1 cellular context compared by ENCODE assay signal in genomic region chr1:220094016-220094911, GRCh38.
A peak's percentile ranks its signal among the peaks of the same experiment; 100 is the strongest.
TF ChIP-seq lines count a peak whose summit lies in the region.

Gene IARS2, plus strand, starts transcription at chr1:220094132. Its CDS starts 85 bp downstream, at chr1:220094217.

TF ChIP-seq in HepG2, 621 proteins besides CTCF, POLR2A, EP300 and RAD21 (continued from another document and continues in another):
- TF ChIP-seq ZBTB40 (IDR thresholded peaks at IDR 0.05), result no peak
- no peak; the same call in 1 of the 2 replicates for TF ChIP-seq ZBTB40 (CRISPR knock-in tag; IDR thresholded peaks at IDR 0.05)
- TF ChIP-seq KLF13 (CRISPR knock-in tag; IDR thresholded peaks at IDR 0.05), result no peak
- peak; percentile 44; the same call in 1 of the 2 replicates for TF ChIP-seq ZNF503 (CRISPR knock-in tag; IDR thresholded peaks at IDR 0.05)
- TF ChIP-seq SMYD3 (CRISPR knock-in tag; IDR thresholded peaks at IDR 0.05), result no peak
- TF ChIP-seq ZNF703 (CRISPR knock-in tag; IDR thresholded peaks at IDR 0.05; ENCODE audit: borderline replicate concordance), result peak; percentile 72; the same call in 1 of the 2 replicates
- no peak for TF ChIP-seq ZNF550 (CRISPR knock-in tag; IDR thresholded peaks at IDR 0.05; ENCODE audit: borderline replicate concordance)
- TF ChIP-seq, protein P1, sequence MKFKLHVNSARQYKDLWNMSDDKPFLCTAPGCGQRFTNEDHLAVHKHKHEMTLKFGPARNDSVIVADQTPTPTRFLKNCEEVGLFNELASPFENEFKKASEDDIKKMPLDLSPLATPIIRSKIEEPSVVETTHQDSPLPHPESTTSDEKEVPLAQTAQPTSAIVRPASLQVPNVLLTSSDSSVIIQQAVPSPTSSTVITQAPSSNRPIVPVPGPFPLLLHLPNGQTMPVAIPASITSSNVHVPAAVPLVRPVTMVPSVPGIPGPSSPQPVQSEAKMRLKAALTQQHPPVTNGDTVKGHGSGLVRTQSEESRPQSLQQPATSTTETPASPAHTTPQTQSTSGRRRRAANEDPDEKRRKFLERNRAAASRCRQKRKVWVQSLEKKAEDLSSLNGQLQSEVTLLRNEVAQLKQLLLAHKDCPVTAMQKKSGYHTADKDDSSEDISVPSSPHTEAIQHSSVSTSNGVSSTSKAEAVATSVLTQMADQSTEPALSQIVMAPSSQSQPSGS (CRISPR knock-in tag; IDR thresholded peaks at IDR 0.05), result 0 out of 2 replicates have a peak, but pooled peaks have one; percentile 8
- TF ChIP-seq, protein P2, sequence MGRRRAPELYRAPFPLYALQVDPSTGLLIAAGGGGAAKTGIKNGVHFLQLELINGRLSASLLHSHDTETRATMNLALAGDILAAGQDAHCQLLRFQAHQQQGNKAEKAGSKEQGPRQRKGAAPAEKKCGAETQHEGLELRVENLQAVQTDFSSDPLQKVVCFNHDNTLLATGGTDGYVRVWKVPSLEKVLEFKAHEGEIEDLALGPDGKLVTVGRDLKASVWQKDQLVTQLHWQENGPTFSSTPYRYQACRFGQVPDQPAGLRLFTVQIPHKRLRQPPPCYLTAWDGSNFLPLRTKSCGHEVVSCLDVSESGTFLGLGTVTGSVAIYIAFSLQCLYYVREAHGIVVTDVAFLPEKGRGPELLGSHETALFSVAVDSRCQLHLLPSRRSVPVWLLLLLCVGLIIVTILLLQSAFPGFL (CRISPR knock-in tag; IDR thresholded peaks at IDR 0.05), result no peak
- TF ChIP-seq NFYB (CRISPR knock-in tag; IDR thresholded peaks at IDR 0.05), result no peak; the same call in 1 of the 2 replicates
- TF ChIP-seq SIX4 (CRISPR knock-in tag; IDR thresholded peaks at IDR 0.05), result peak; percentile 6; the same call in 1 of the 2 replicates
- TF ChIP-seq PITX1 (CRISPR knock-in tag; IDR thresholded peaks at IDR 0.05), result peak; percentile 56; the same call in 1 of the 2 replicates
- no peak for TF ChIP-seq MTA3 (CRISPR knock-in tag; IDR thresholded peaks at IDR 0.05)
- TF ChIP-seq ZSCAN20 (CRISPR knock-in tag; IDR thresholded peaks at IDR 0.05; ENCODE audit: borderline replicate concordance), result peak; percentile 57; the same call in 1 of the 2 replicates
- TF ChIP-seq ZNF235 (CRISPR knock-in tag; IDR thresholded peaks at IDR 0.05; ENCODE audit: borderline replicate concordance), result 0 out of 2 replicates have a peak, but pooled peaks have one; percentile 68
- TF ChIP-seq MTERF4 (CRISPR knock-in tag; IDR thresholded peaks at IDR 0.05), result peak; percentile 83; the same call in 1 of the 2 replicates
- no peak for TF ChIP-seq ZSCAN22 (CRISPR knock-in tag; IDR thresholded peaks at IDR 0.05)
- peak; percentile 92 for TF ChIP-seq ZFY (CRISPR knock-in tag; IDR thresholded peaks at IDR 0.05)
- TF ChIP-seq, protein P3, sequence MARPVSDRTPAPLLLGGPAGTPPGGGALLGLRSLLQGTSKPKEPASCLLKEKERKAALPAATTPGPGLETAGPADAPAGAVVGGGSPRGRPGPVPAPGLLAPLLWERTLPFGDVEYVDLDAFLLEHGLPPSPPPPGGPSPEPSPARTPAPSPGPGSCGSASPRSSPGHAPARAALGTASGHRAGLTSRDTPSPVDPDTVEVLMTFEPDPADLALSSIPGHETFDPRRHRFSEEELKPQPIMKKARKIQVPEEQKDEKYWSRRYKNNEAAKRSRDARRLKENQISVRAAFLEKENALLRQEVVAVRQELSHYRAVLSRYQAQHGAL (CRISPR knock-in tag; IDR thresholded peaks at IDR 0.05; ENCODE audit: not compliant biosample characterization), result no peak
- no peak for TF ChIP-seq ZEB1 (IDR thresholded peaks at IDR 0.05; ENCODE audit: insufficient replicate concordance, low read depth)
- peak; percentile 68; the same call in 1 of the 2 replicates for TF ChIP-seq THAP11 (CRISPR knock-in tag; IDR thresholded peaks at IDR 0.05)
- TF ChIP-seq ARID2 (CRISPR knock-in tag; IDR thresholded peaks at IDR 0.05; ENCODE audit: borderline replicate concordance), result no peak
- peak; percentile 68 for TF ChIP-seq KLF6 (CRISPR knock-in tag; IDR thresholded peaks at IDR 0.05)
- no peak for TF ChIP-seq KLF11 (CRISPR knock-in tag; IDR thresholded peaks at IDR 0.05)
- TF ChIP-seq, protein P4, sequence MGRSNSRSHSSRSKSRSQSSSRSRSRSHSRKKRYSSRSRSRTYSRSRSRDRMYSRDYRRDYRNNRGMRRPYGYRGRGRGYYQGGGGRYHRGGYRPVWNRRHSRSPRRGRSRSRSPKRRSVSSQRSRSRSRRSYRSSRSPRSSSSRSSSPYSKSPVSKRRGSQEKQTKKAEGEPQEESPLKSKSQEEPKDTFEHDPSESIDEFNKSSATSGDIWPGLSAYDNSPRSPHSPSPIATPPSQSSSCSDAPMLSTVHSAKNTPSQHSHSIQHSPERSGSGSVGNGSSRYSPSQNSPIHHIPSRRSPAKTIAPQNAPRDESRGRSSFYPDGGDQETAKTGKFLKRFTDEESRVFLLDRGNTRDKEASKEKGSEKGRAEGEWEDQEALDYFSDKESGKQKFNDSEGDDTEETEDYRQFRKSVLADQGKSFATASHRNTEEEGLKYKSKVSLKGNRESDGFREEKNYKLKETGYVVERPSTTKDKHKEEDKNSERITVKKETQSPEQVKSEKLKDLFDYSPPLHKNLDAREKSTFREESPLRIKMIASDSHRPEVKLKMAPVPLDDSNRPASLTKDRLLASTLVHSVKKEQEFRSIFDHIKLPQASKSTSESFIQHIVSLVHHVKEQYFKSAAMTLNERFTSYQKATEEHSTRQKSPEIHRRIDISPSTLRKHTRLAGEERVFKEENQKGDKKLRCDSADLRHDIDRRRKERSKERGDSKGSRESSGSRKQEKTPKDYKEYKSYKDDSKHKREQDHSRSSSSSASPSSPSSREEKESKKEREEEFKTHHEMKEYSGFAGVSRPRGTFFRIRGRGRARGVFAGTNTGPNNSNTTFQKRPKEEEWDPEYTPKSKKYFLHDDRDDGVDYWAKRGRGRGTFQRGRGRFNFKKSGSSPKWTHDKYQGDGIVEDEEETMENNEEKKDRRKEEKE (IDR thresholded peaks at IDR 0.05), result no peak
- no peak for TF ChIP-seq TMF1 (CRISPR knock-in tag; IDR thresholded peaks at IDR 0.05; ENCODE audit: low read depth)
- no peak for TF ChIP-seq TFAP4 (IDR thresholded peaks at IDR 0.05; ENCODE audit: borderline replicate concordance, low read depth)
- no peak for TF ChIP-seq ZNF484 (CRISPR knock-in tag; IDR thresholded peaks at IDR 0.05; ENCODE audit: borderline replicate concordance, low read depth)
- no peak for TF ChIP-seq ZNF180 (CRISPR knock-in tag; IDR thresholded peaks at IDR 0.05; ENCODE audit: borderline replicate concordance, low read depth)
- TF ChIP-seq ZNF326 (CRISPR knock-in tag; IDR thresholded peaks at IDR 0.05; ENCODE audit: borderline replicate concordance), result no peak
- TF ChIP-seq ZNF513 (CRISPR knock-in tag; conservative IDR thresholded peaks at IDR 0.05), result no peak
- no peak for TF ChIP-seq SNRNP70 (IDR thresholded peaks at IDR 0.05; ENCODE audit: low read depth, low read length)
- no peak for TF ChIP-seq SMARCE1 (IDR thresholded peaks at IDR 0.05; ENCODE audit: borderline replicate concordance)
- no peak for TF ChIP-seq CENPT (CRISPR knock-in tag; IDR thresholded peaks at IDR 0.05; ENCODE audit: low read depth)
- TF ChIP-seq TP53 (CRISPR knock-in tag; conservative IDR thresholded peaks at IDR 0.05), result no peak
- TF ChIP-seq ZNF251 (CRISPR knock-in tag; IDR thresholded peaks at IDR 0.05), result no peak
- no peak for TF ChIP-seq ELK4 (CRISPR knock-in tag; IDR thresholded peaks at IDR 0.05; ENCODE audit: borderline replicate concordance)
